In the genomic region with DNA sequence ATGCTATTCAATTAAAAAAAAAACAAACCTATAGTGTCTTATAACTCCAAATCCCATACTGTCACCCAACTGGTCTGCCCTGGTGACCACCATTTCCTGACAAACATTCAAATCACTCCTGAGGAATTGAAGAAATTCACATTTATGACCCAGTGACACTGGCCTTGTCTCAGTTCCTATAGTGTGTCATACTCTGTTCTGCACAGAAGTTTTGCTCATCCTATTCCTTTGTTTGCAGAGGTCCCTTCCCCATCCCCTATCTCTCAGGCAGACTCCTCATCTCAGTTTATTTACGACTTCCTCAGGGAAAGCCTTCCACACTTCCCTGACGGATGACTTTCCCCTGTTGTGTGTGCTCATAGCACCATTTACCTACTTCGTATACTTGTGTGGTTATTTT, we compare ENCODE assay signal across 27 cellular contexts. TPM values are rescaled to one million over a fixed set of nuclear protein-coding genes. Genes with fewer than 3 reads are reported as not detected.
A peak's percentile ranks its signal among the peaks of the same experiment; 100 is the strongest.
DNase-seq lines count a peak whose midpoint lies in the region; ATAC-seq and TF ChIP-seq lines count a peak whose summit lies in the region.
"Had no signal": no experiment of that assay in that cellular context is flagged by ENCODE, and none has a peak within 500 bp of the region (broad histone marks: within the 10 kb centered on the region; RNA-seq: fewer than 3 reads in every experiment).

No MANE protein-coding gene starts in this region.

- in situ Hi-C loops in IMR-90 (cut with MboI; ENCODE audit: low sequenced_read_pairs), result no loop called here

- no peaks in the 10 kb centered on the region for H3K4me1 ChIP-seq in IMR-90 (ENCODE audit: control insufficient read depth, insufficient read depth, low read length)
- H3K4me1 ChIP-seq in osteoblast (ENCODE audit: insufficient read depth, low read length), result peaks cover 17% of the 10 kb centered on the region
- H3K4me1 ChIP-seq in ascending aorta, result no peaks in the 10 kb centered on the region
- H3K4me1 ChIP-seq: A549; BLaER1 treated with 17β-estradiol and CSF1 and Interleukin-3, amounts not matched to agents 10 nM and 100 nM; SJCRH30 had no signal

- H3K27me3 ChIP-seq in IMR-90 (ENCODE audit: control insufficient read depth, insufficient read depth, low read length) (no peaks in the 10 kb centered on the region), osteoblast (ENCODE audit: insufficient read depth, low read length) (no peaks in the 10 kb centered on the region), ascending aorta (no peaks in the 10 kb centered on the region)
- H3K27me3 ChIP-seq: BLaER1 treated with 17β-estradiol and CSF1 and Interleukin-3, amounts not matched to agents 10 nM and 100 nM; SJCRH30 had no signal

- CTCF ChIA-PET in IMR-90 (lab: Yijun Ruan, JAX), result no interaction called here

- 0 out of 2 replicates have a peak overlapping the region, but pooled peaks have one; percentile 4 for H3K14ac ChIP-seq in IMR-90 (replicated peaks; ENCODE audit: low read depth, low read length)

- H3K27ac ChIP-seq in IMR-90 (ENCODE audit: insufficient read depth, low read length) (no peak overlapping the region), osteoblast (ENCODE audit: low read depth, low read length) (no peak overlapping the region), ascending aorta (no peak overlapping the region)
- H3K27ac ChIP-seq: A549; BLaER1 treated with 17β-estradiol and CSF1 and Interleukin-3, amounts not matched to agents 10 nM and 100 nM; HL-60; PC-9; SJCRH30 had no signal

- H2AK9ac ChIP-seq in IMR-90 (replicated peaks; ENCODE audit: low read depth, low read length, poor library complexity), result no peak overlapping the region

- H4K91ac ChIP-seq in IMR-90 (ENCODE audit: insufficient read depth, low read depth, low read length), result no peak overlapping the region

- H3K9me3 ChIP-seq in IMR-90 (ENCODE audit: control insufficient read depth, insufficient read depth, low read length), result no peaks in the 10 kb centered on the region
- no peaks in the 10 kb centered on the region for H3K9me3 ChIP-seq in osteoblast (ENCODE audit: low read depth, low read length)
- H3K9me3 ChIP-seq in ascending aorta, result no peaks in the 10 kb centered on the region
- H3K9me3 ChIP-seq: A549; BLaER1 treated with 17β-estradiol and CSF1 and Interleukin-3, amounts not matched to agents 10 nM and 100 nM; SJCRH30 had no signal

- dilution Hi-C loops in IMR-90 (cut with HindIII; ENCODE audit: low sequenced_read_pairs, unreplicated experiment), result no loop called here

- no peak overlapping the region for H3K18ac ChIP-seq in IMR-90 (ENCODE audit: low read depth, low read length)

- no CpG with 5 or more reads among the region's 3 CpGs for WGBS in IMR-90 (ENCODE audit: extremely low coverage in 2 of 2, insufficient read length in 1 of 2), 2 experiments

- peaks cover 0 to 4% of the 10 kb centered on the region in 2 experiments; a peak in 1 of 4 replicates for H3K79me1 ChIP-seq in IMR-90 (ENCODE audit: low read depth in 1 of 2, low read length in 2 of 2)

- H3K4me2 ChIP-seq in IMR-90 (ENCODE audit: low read depth, low read length) (no peak overlapping the region), osteoblast (ENCODE audit: insufficient read depth, low read length) (no peak overlapping the region)
- H3K4me2 ChIP-seq: A549; BLaER1 treated with 17β-estradiol and CSF1 and Interleukin-3, amounts not matched to agents 10 nM and 100 nM; PC-9 had no signal

- TF ChIP-seq RAD21 in IMR-90 (IDR thresholded peaks at IDR 0.05; ENCODE audit: low read length), result no peak

- H3K4me3 ChIP-seq in IMR-90 (ENCODE audit: insufficient read depth, low read depth, low read length) (no peak overlapping the region), osteoblast (ENCODE audit: insufficient read depth, low read length) (no peak overlapping the region), ascending aorta (no peak overlapping the region)
- H3K4me3 ChIP-seq: A549; BLaER1 treated with 17β-estradiol and CSF1 and Interleukin-3, amounts not matched to agents 10 nM and 100 nM; K562; PC-9; SJCRH30 had no signal

- no peak overlapping the region for H2AFZ ChIP-seq in IMR-90 (replicated peaks; ENCODE audit: low read length, poor library complexity)
- no peak overlapping the region for H2AFZ ChIP-seq in osteoblast (ENCODE audit: low read length)
- H2AFZ ChIP-seq: PC-9 had no signal

- H3K36me3 ChIP-seq in IMR-90 (ENCODE audit: control insufficient read depth, insufficient read depth, low read length), result no peaks in the 10 kb centered on the region
- no peaks in the 10 kb centered on the region for H3K36me3 ChIP-seq in osteoblast (ENCODE audit: insufficient read depth, low read length)
- H3K36me3 ChIP-seq in ascending aorta, result no peaks in the 10 kb centered on the region
- H3K36me3 ChIP-seq: BLaER1 treated with 17β-estradiol and CSF1 and Interleukin-3, amounts not matched to agents 10 nM and 100 nM; SJCRH30 had no signal

- no peak overlapping the region for H4K5ac ChIP-seq in IMR-90 (ENCODE audit: low read depth, low read length)

- H3K79me2 ChIP-seq in osteoblast (ENCODE audit: insufficient read depth, low read length), result peaks cover 2% of the 10 kb centered on the region

- no TSS peak for BruUV-seq in IMR-90 (replicated peaks; lab: Mats Ljungman, UMichigan)

- H4K8ac ChIP-seq in IMR-90 (ENCODE audit: low read depth in 2 of 2, low read length in 2 of 2), result no peak overlapping the region

- H2AK5ac ChIP-seq in IMR-90 (ENCODE audit: low read depth, low read length), result no peak overlapping the region

- H4K20me1 ChIP-seq in IMR-90 (ENCODE audit: insufficient read depth, low read length) (no peaks in the 10 kb centered on the region), osteoblast (ENCODE audit: insufficient read depth, low read length) (no peaks in the 10 kb centered on the region)

- no peak overlapping the region for H2BK120ac ChIP-seq in IMR-90 (ENCODE audit: low read depth, low read length)

- H3K4ac ChIP-seq in IMR-90 (ENCODE audit: low read depth, low read length), result no peak overlapping the region

- no peak overlapping the region for H2BK20ac ChIP-seq in IMR-90 (ENCODE audit: low read depth, low read length)

- ATAC-seq in IMR-90 (ENCODE audit: low read depth), result no peak
- ATAC-seq: A549, HCT116, K562, Right ventricle myocardium inferior, SK-N-SH treated with all-trans-retinoic acid at 6 μM for 48 hours had no signal

- no peak overlapping the region for H3K9ac ChIP-seq in IMR-90 (ENCODE audit: low read depth, low read length)
- H3K9ac ChIP-seq: BLaER1 treated with 17β-estradiol and CSF1 and Interleukin-3, amounts not matched to agents 10 nM and 100 nM had no signal

- intact Hi-C loops in IMR-90 (cut with micrococcal nuclease) (no loop called here), ascending aorta (cut with DNase I) (no loop called here)

- H3K23ac ChIP-seq in IMR-90 (ENCODE audit: low read depth, low read length), result no peak overlapping the region

- POLR2A ChIA-PET in IMR-90 (lab: Charles Lee; ENCODE audit: unreplicated experiment), result no interaction called here

- no peak for TF ChIP-seq CTCF in IMR-90 (conservative IDR thresholded peaks at IDR 0.05; ENCODE audit: low read depth, low read length)
- no peak for TF ChIP-seq CTCF in osteoblast (IDR thresholded peaks at IDR 0.05; ENCODE audit: extremely low read depth, low read depth, low read length)
- no peak for TF ChIP-seq CTCF in ascending aorta (IDR thresholded peaks at IDR 0.05)

- peak; percentile 48 for DNase-seq in EH (ENCODE audit: low read depth)
- no peak for DNase-seq in IMR-90
- peak; percentile 4 for DNase-seq in hepatic stellate cell (ENCODE audit: low spot score)
- DNase-seq in osteoblast (ENCODE audit: insufficient read length, low spot score, missing footprints), result peak; percentile 77
- no peak for DNase-seq in ascending aorta (ENCODE audit: low spot score in 2 of 2)
- DNase-seq in activated CD4-positive, alpha-beta T cell treated with anti-CD3 and anti-CD28 coated beads, Interleukin-2, amount 50 U/mL, for 1 hour, result no peak
- no peak for DNase-seq in T1000 (lab: John Stamatoyannopoulos, UW)
- DNase-seq: AML-193; CD4-positive, alpha-beta T cell; GF-D8; Kasumi-1; MV-4-11; NCI-H1105; NCI-H2029; NCI-H446 treated with DMSO at 0.1 percent for 48 hours; NCI-H526; NCI-H82; NK-92 treated with Interleukin-12 subunit alpha and Interleukin-12 subunit beta, amount 100 ng/mL, for 24 hours; PC-9; SJCRH30 had no signal

- no peak overlapping the region for H3K56ac ChIP-seq in IMR-90 (ENCODE audit: extremely low read depth, insufficient read depth, low read length)

- no peaks in the 10 kb centered on the region for H3K9me1 ChIP-seq in IMR-90 (ENCODE audit: insufficient read depth, low read length)

- no peak overlapping the region for H2BK5ac ChIP-seq in IMR-90 (ENCODE audit: low read depth, low read length, poor library complexity, severe bottlenecking)

- no peak overlapping the region for H2BK15ac ChIP-seq in IMR-90 (ENCODE audit: low read depth, low read length)

- TF ChIP-seq POLR2A in IMR-90 (IDR thresholded peaks at IDR 0.05; ENCODE audit: low read depth, low read length), result no peak

TF ChIP-seq in IMR-90, 13 proteins besides CTCF, POLR2A, EP300 and RAD21 (continues in another document):
- no peak for TF ChIP-seq CHD1 (IDR thresholded peaks at IDR 0.05; ENCODE audit: low read depth, low read length)
- no peak for TF ChIP-seq RFX5 (IDR thresholded peaks at IDR 0.05; ENCODE audit: low read depth, low read length)
- no peak for TF ChIP-seq CEBPB (IDR thresholded peaks at IDR 0.05; ENCODE audit: low read depth, low read length)
- no peak for TF ChIP-seq MAFK (IDR thresholded peaks at IDR 0.05; ENCODE audit: low read depth, low read length)
- no peak for TF ChIP-seq SMC3 (IDR thresholded peaks at IDR 0.05; ENCODE audit: low read depth, low read length)
- TF ChIP-seq, protein P1, sequence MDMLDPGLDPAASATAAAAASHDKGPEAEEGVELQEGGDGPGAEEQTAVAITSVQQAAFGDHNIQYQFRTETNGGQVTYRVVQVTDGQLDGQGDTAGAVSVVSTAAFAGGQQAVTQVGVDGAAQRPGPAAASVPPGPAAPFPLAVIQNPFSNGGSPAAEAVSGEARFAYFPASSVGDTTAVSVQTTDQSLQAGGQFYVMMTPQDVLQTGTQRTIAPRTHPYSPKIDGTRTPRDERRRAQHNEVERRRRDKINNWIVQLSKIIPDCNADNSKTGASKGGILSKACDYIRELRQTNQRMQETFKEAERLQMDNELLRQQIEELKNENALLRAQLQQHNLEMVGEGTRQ (IDR thresholded peaks at IDR 0.05; ENCODE audit: low read depth, low read length), result no peak
- no peak for TF ChIP-seq RCOR1 (IDR thresholded peaks at IDR 0.05; ENCODE audit: insufficient replicate concordance, low read length)
- TF ChIP-seq NFE2L2 (IDR thresholded peaks at IDR 0.05; ENCODE audit: low read depth, low read length), result no peak

RNA-seq across cellular contexts. Expression of a gene that starts 14.7 kb away (rescaled TPM):
- total RNA-seq in IMR-90 (2012; rRNA removed), result 2.0 and 2.2 TPM in 2 replicates
- polyA plus RNA-seq in IMR-90 (2012; rRNA removed), result 0.55 and 0.60 TPM in 2 replicates
- polyA plus RNA-seq in IMR-90 (2012; cell fraction: cytosol; rRNA removed), result 0.14 and 0.18 TPM in 2 replicates
- polyA plus RNA-seq in IMR-90 (2012; cell fraction: nucleus; rRNA removed; ENCODE audit: low replicate concordance), result 0.29 and 1.2 TPM in 2 replicates
- 4.3 and 7.1 TPM in 2 replicates for total RNA-seq in osteoblast
- 1.5 TPM for total RNA-seq in ascending aorta

RNA-seq across cellular contexts. Expression of a gene that starts 35.3 kb away (rescaled TPM):
- total RNA-seq in IMR-90 (2012; rRNA removed) (0.18 and 1.7 TPM in 2 replicates), osteoblast (7.6 and 8.0 TPM in 2 replicates), ascending aorta (0.11 TPM)
- 1.6 TPM in 2 replicates for polyA plus RNA-seq in IMR-90 (2012; rRNA removed)
- polyA plus RNA-seq in IMR-90 (2012; cell fraction: cytosol; rRNA removed), result 0.07 and 0.10 TPM in 2 replicates
- polyA plus RNA-seq in IMR-90 (2012; cell fraction: nucleus; rRNA removed; ENCODE audit: low replicate concordance), result 0.30 and 8.6 TPM in 2 replicates

Comparison
In these comparisons a context has a peak if more than half of its experiments do, and no peak if none do; other contexts are left out.
1. DNase-seq: peak in EH (single experiment), hepatic stellate cell (single experiment) and osteoblast (single experiment); none in IMR-90 (single experiment), ascending aorta (0 of 2), activated CD4-positive, alpha-beta T cell treated with anti-CD3 and anti-CD28 coated beads, Interleukin-2, amount 50 U/mL, for 1 hour (single experiment) and T1000 (single experiment).